20 cellular contexts compared by ENCODE assay signal in genomic region chr19:35779033-35779432, GRCh38. TPM values are rescaled to one million over a fixed set of nuclear protein-coding genes. Genes with fewer than 3 reads are reported as not detected.
"Had no signal": no experiment of that assay in that cellular context is flagged by ENCODE, and none has a peak within 500 bp of the region (broad histone marks: within the 10 kb centered on the region; RNA-seq: fewer than 3 reads in every experiment).

No MANE protein-coding gene starts in this region.

- H3K4me3 Mint-ChIP-seq: immature natural killer cell; memory B cell; mesothelial cell of epicardium; natural killer cell treated with Interleukin-12 subunit alpha and Interleukin-12 subunit beta and Interleukin-15 and Interleukin-18, amount 100 ng/mL, for 72 hours; stimulated activated naive B cell treated with anti-CD40 and anti-IgM and Interleukin-4, amounts not matched to agents 10 μg/mL and 1 μg/mL and 100 μg/mL, for 72 hours; stimulated activated naive CD8-positive, alpha-beta T cell treated with anti-CD3 and anti-CD28 coated beads, Interleukin-15, amount 100 ng/mL, for 72 hours had no signal

- H3K9me3 Mint-ChIP-seq: immature natural killer cell; memory B cell; mesothelial cell of epicardium; natural killer cell treated with Interleukin-12 subunit alpha and Interleukin-12 subunit beta and Interleukin-15 and Interleukin-18, amount 100 ng/mL, for 72 hours; stimulated activated naive B cell treated with anti-CD40 and anti-IgM and Interleukin-4, amounts not matched to agents 10 μg/mL and 1 μg/mL and 100 μg/mL, for 72 hours; stimulated activated naive CD8-positive, alpha-beta T cell treated with anti-CD3 and anti-CD28 coated beads, Interleukin-15, amount 100 ng/mL, for 72 hours had no signal

- DNase-seq: effector memory CD4-positive, alpha-beta T cell; immature natural killer cell; kidney; left cardiac atrium; left ventricle myocardium inferior; lower lobe of right lung; psoas muscle; spleen; stimulated activated CD4-positive, alpha-beta T cell treated with anti-CD3 and anti-CD28 coated beads, Interleukin-15, amount 100 ng/mL, for 24 hours; stimulated activated CD4-positive, alpha-beta T cell treated with anti-CD3 and anti-CD28 coated beads, Interleukin-1b, Interleukin-23, amount 100 ng/mL, for 48 hours; stimulated activated CD4-positive, alpha-beta T cell treated with anti-CD3 and anti-CD28 coated beads, Interleukin-4, amount 100 ng/mL, for 24 hours; stimulated activated naive B cell treated with anti-CD40 and anti-IgM and Interleukin-4, amounts not matched to agents 10 μg/mL and 1 μg/mL and 100 μg/mL, for 72 hours; stimulated activated naive CD8-positive, alpha-beta T cell treated with anti-CD3 and anti-CD28 coated beads, Interleukin-15, amount 100 ng/mL, for 72 hours; testis had no signal

- ATAC-seq: esophagus mucosa; left cardiac atrium; lower lobe of right lung; natural killer cell treated with Interleukin-12 subunit alpha and Interleukin-12 subunit beta and Interleukin-15 and Interleukin-18, amount 100 ng/mL, for 72 hours; psoas muscle; sciatic nerve; stimulated activated naive B cell treated with anti-CD40 and anti-IgM and Interleukin-4, amounts not matched to agents 10 μg/mL and 1 μg/mL and 100 μg/mL, for 72 hours; stimulated activated naive CD8-positive, alpha-beta T cell treated with anti-CD3 and anti-CD28 coated beads, Interleukin-15, amount 100 ng/mL, for 72 hours had no signal

- H3K4me3 ChIP-seq: left ventricle myocardium inferior, lower lobe of right lung, psoas muscle, spleen, testis, tibial nerve had no signal

- H3K27me3 Mint-ChIP-seq: memory B cell; natural killer cell treated with Interleukin-12 subunit alpha and Interleukin-12 subunit beta and Interleukin-15 and Interleukin-18, amount 100 ng/mL, for 72 hours; stimulated activated naive B cell treated with anti-CD40 and anti-IgM and Interleukin-4, amounts not matched to agents 10 μg/mL and 1 μg/mL and 100 μg/mL, for 72 hours; stimulated activated naive CD8-positive, alpha-beta T cell treated with anti-CD3 and anti-CD28 coated beads, Interleukin-15, amount 100 ng/mL, for 72 hours had no signal

- H3K36me3 Mint-ChIP-seq: natural killer cell treated with Interleukin-12 subunit alpha and Interleukin-12 subunit beta and Interleukin-15 and Interleukin-18, amount 100 ng/mL, for 72 hours had no signal

- H3K9me3 ChIP-seq: left ventricle myocardium inferior, lower lobe of right lung, psoas muscle, spleen, testis, tibial nerve had no signal

- H3K27me3 ChIP-seq: spleen, testis, tibial nerve had no signal

- H3K27ac ChIP-seq: left ventricle myocardium inferior, lower lobe of right lung, psoas muscle, spleen, testis, tibial nerve had no signal

- H3K27ac Mint-ChIP-seq: immature natural killer cell; memory B cell; mesothelial cell of epicardium; natural killer cell treated with Interleukin-12 subunit alpha and Interleukin-12 subunit beta and Interleukin-15 and Interleukin-18, amount 100 ng/mL, for 72 hours; stimulated activated naive B cell treated with anti-CD40 and anti-IgM and Interleukin-4, amounts not matched to agents 10 μg/mL and 1 μg/mL and 100 μg/mL, for 72 hours; stimulated activated naive CD8-positive, alpha-beta T cell treated with anti-CD3 and anti-CD28 coated beads, Interleukin-15, amount 100 ng/mL, for 72 hours had no signal

RNA-seq across cellular contexts. Expression of gene HSPB6, which starts 22.2 kb away (rescaled TPM):
- total RNA-seq: natural killer cell treated with Interleukin-12 subunit alpha and Interleukin-12 subunit beta and Interleukin-15 and Interleukin-18, amount 100 ng/mL, for 72 hours had no signal
